In genomic region chr3:169772951-169773816, GRCh38 we compare ENCODE assay signal across 1 cellular context.
TF ChIP-seq lines count a peak whose summit lies in the region.

Gene MYNN (plus strand): TSS chr3:169773396. CDS start chr3:169774296, 900 bp downstream.

TF ChIP-seq in K562, 482 proteins besides CTCF, POLR2A, EP300 and RAD21 (continued from another document and continues in another):
- TF ChIP-seq MGA (IDR thresholded peaks at IDR 0.05) (no peak), ELK1 (CRISPR knock-in tag; IDR thresholded peaks at IDR 0.05) (no peak), ZNF23 (CRISPR knock-in tag; IDR thresholded peaks at IDR 0.05) (no peak), CEBPZ (IDR thresholded peaks at IDR 0.05; ENCODE audit: borderline replicate concordance, low read depth, low read length) (no peak; the same call in 1 of the 2 replicates), TRIM24 (IDR thresholded peaks at IDR 0.05) (no peak), RBFOX2 (IDR thresholded peaks at IDR 0.05; ENCODE audit: low read depth, low read length) (peak; percentile 99), ZNF696 (CRISPR knock-in tag; conservative IDR thresholded peaks at IDR 0.05) (no peak), TCF3 (CRISPR knock-in tag; IDR thresholded peaks at IDR 0.05) (no peak), ZBTB1 (CRISPR knock-in tag; IDR thresholded peaks at IDR 0.05; ENCODE audit: borderline replicate concordance, low read depth) (no peak; the same call in 1 of the 2 replicates), GATA2 (CRISPR knock-in tag; IDR thresholded peaks at IDR 0.05) (no peak), ZBTB43 (CRISPR knock-in tag; IDR thresholded peaks at IDR 0.05) (0 out of 2 replicates have a peak, but pooled peaks have one; percentile 13), CLOCK (CRISPR knock-in tag; IDR thresholded peaks at IDR 0.05; ENCODE audit: borderline replicate concordance) (no peak), ATF6 (CRISPR knock-in tag; IDR thresholded peaks at IDR 0.05) (peak; percentile 41; the same call in 1 of the 2 replicates), PATZ1 (CRISPR knock-in tag; IDR thresholded peaks at IDR 0.05; ENCODE audit: borderline replicate concordance) (no peak), ZNF707 (CRISPR knock-in tag; conservative IDR thresholded peaks at IDR 0.05) (no peak), ZNF175 (CRISPR knock-in tag; IDR thresholded peaks at IDR 0.05; ENCODE audit: low read depth) (no peak)
